24 cellular contexts compared by ENCODE assay signal in the genomic region with DNA sequence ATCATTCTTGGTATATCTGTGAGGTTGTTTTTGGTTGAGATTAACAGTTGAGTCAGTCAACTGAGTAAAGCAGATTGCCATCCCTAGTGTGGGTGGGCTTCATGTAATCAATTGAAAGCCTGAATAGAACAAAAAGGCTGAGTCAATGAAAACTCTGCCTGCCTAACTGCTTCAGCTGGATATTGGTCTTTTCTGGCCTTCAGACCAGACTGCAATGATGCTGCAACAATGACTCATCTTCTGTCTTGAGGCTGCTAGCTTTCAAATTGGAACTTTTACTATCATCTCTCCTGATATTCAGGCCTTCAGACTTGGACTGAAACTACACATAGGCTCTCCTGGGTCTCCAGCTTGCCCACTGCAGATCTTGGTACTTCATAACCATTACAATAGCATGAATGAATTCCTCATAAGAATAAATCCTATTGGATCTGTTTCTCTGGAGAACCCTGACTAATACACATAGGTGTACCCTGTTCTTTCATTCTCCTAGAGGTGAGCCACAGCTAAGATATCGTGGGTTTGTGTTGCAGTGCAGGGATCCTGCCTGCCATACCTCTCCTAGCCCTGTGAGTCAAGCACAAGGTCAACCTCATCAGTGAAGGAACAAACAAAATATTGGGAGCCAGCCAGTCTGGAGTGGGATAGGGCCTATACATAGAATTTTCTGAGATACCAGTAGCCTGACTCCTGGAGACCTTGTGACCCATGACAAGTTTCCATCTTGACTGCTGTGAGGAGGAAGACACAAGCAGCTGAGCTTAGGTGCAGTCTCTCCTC.
"Had no signal": no experiment of that assay in that cellular context is flagged by ENCODE, and none has a peak within 500 bp of the region (broad histone marks: within the 10 kb centered on the region; RNA-seq: fewer than 3 reads in every experiment).

No MANE protein-coding gene starts in this region.

- DNase-seq: immature natural killer cell; left ventricle myocardium inferior; mesendoderm; naive B cell; natural killer cell; nephron progenitor cell; occipital lobe; right lobe of liver; stimulated activated CD4-positive, alpha-beta T cell treated with anti-CD3 and anti-CD28 coated beads, Interleukin-1b, Interleukin-23, amount 100 ng/mL, for 48 hours; stimulated activated CD4-positive, alpha-beta T cell treated with anti-CD3 and anti-CD28 coated beads, Interleukin-2, amount 100 ng/mL, for 48 hours; stimulated activated CD4-positive, alpha-beta T cell treated with anti-CD3 and anti-CD28 coated beads, Interleukin-4, amount 100 ng/mL, for 4 hours; stimulated activated CD8-positive, alpha-beta memory T cell treated with anti-CD3 and anti-CD28 coated beads, Interleukin-4, amount 100 ng/mL, for 48 hours; stimulated activated naive CD4-positive, alpha-beta T cell treated with Interleukin-2 at 50 U/mL for 16 hours; stimulated activated naive CD8-positive, alpha-beta T cell treated with anti-CD3 and anti-CD28 coated beads, Interleukin-15, amount 100 ng/mL, for 72 hours; substantia nigra; uterus had no signal

- H3K9ac ChIP-seq: neural progenitor cell had no signal

- H3K36me3 ChIP-seq: left ventricle myocardium inferior, neural progenitor cell, neutrophil, right atrium auricular region, right lobe of liver, tibial nerve, uterus had no signal

- ATAC-seq: natural killer cell; right lobe of liver; stimulated activated memory B cell treated with anti-CD40 and anti-IgM and Interleukin-4, amounts not matched to agents 10 μg/mL and 1 μg/mL and 100 μg/mL, for 72 hours; stimulated activated naive CD8-positive, alpha-beta T cell treated with anti-CD3 and anti-CD28 coated beads, Interleukin-15, amount 100 ng/mL, for 72 hours had no signal

- H3K27me3 ChIP-seq: neural progenitor cell, neutrophil, right atrium auricular region, right lobe of liver, tibial nerve, uterus had no signal

- H3K4me3 ChIP-seq: left ventricle myocardium inferior, lung, neural progenitor cell, right atrium auricular region, right lobe of liver, smooth muscle cell, tibial nerve, uterus had no signal

- H3K4me1 ChIP-seq: left ventricle myocardium inferior, neural progenitor cell, right atrium auricular region, right lobe of liver, tibial nerve, uterus had no signal

- H3K9me3 ChIP-seq: neutrophil, right atrium auricular region, right lobe of liver, tibial nerve, uterus had no signal

- FAIRE-seq: islet of Langerhans had no signal

- H3K27ac ChIP-seq: left ventricle myocardium inferior, neural progenitor cell, neutrophil, right atrium auricular region, right lobe of liver, tibial nerve, uterus had no signal
